ENCODE assay signal across 1 cellular context in the genomic region with DNA sequence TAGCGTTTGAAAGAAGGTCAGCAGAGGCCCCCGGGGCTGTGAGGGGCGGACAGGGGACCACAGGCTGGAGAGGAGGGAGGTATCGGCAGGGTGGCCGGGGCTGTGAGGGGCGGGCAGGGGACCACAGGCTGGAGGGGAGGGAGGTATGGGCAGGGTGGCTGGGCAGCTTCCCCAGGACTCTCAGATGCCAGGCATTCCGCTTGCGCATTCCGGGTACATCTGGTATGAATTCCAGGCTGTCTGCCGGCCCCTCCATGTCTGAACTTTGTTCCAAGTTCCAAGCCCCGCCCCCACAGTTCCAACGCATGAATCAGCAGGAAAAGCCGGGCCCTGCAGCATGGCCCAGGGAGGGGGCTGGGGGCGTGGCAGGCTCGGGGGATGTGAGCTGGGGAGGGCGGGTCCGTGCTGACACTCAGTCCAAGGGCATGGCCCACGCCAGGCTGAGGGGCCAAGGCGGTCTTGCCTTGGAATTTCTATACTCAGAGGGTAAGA.
A peak's percentile ranks its signal among the peaks of the same experiment; 100 is the strongest.
TF ChIP-seq lines count a peak whose summit lies in the region.

No MANE protein-coding gene starts in this region.

TF ChIP-seq in HEK293, 187 proteins besides CTCF, POLR2A, EP300 and RAD21 (continued from another document):
- TF ChIP-seq ZNF768 (tag by site-specific recombination; IDR thresholded peaks at IDR 0.05): no peak
- TF ChIP-seq ZBTB20 (tag by site-specific recombination; IDR thresholded peaks at IDR 0.05): peak; percentile 86
- TF ChIP-seq SP3 (tag by site-specific recombination; IDR thresholded peaks at IDR 0.05): peak; percentile 40; the same call in 1 of the 2 replicates
